In genomic region chr17:38330941-38331411, GRCh38 we compare ENCODE assay signal across 26 cellular contexts. TPM values are rescaled to one million over a fixed set of nuclear protein-coding genes. Genes with fewer than 3 reads are reported as not detected.
"Had no signal": no experiment of that assay in that cellular context is flagged by ENCODE, and none has a peak within 500 bp of the region (broad histone marks: within the 10 kb centered on the region; RNA-seq: fewer than 3 reads in every experiment).

No MANE protein-coding gene starts in this region.

- H3K36me3 Mint-ChIP-seq: mesothelial cell of epicardium, naive B cell had no signal

- H3K4me3 Mint-ChIP-seq: activated CD4-positive, alpha-beta T cell treated with anti-CD3 and anti-CD28 coated beads for 36 hours; activated T-helper 1 cell treated with anti-CD3 and anti-CD28 coated beads, Interleukin-12 subunit alpha, Interleukin-12 subunit beta, Interleukin-2, Interleukin-4 antibody, amounts not matched to agents 30 ng/mL and 10 ng/mL and 1 ng/mL, durations not matched to agents 14 hours and 24 hours and 36 hours; mesothelial cell of epicardium; naive B cell; nephron progenitor cell had no signal

- H3K36me3 ChIP-seq: esophagus muscularis mucosa, heart right ventricle, pancreas, uterus had no signal

- H3K27me3 ChIP-seq: pancreas, uterus had no signal

- H3K4me2 ChIP-seq: smooth muscle cell had no signal

- H3K9me3 Mint-ChIP-seq: activated T-helper 1 cell treated with anti-CD3 and anti-CD28 coated beads, Interleukin-12 subunit alpha, Interleukin-12 subunit beta, Interleukin-2, Interleukin-4 antibody, amounts not matched to agents 30 ng/mL and 10 ng/mL and 1 ng/mL, durations not matched to agents 14 hours and 24 hours and 36 hours; mesothelial cell of epicardium; naive B cell; nephron progenitor cell had no signal

- FAIRE-seq: astrocyte, pancreas had no signal

- H3K4me1 Mint-ChIP-seq: mesothelial cell of epicardium had no signal

- H3K9me3 ChIP-seq: esophagus muscularis mucosa, heart right ventricle, pancreas, psoas muscle, tibial nerve, uterus had no signal

- DNase-seq: activated CD4-positive, alpha-beta T cell treated with anti-CD3 and anti-CD28 coated beads for 36 hours; activated CD4-positive, alpha-beta T cell treated with anti-CD3 and anti-CD28 coated beads, Interleukin-2, amount 50 U/mL, for 48 hours; activated CD4-positive, CD25-positive, alpha-beta regulatory T cell; activated CD8-positive, alpha-beta memory T cell treated with anti-CD3 and anti-CD28 coated beads for 24 hours; activated gamma-delta T cell treated with Interleukin-2 at 50 U/mL for 16 hours; activated naive CD4-positive, alpha-beta T cell treated with anti-CD3 and anti-CD28 coated beads, Interleukin-2, amount 50 U/mL, for 16 hours; amniotic stem cell; caudate nucleus; cortex of kidney; foreskin keratinocyte; heart right ventricle; left ventricle myocardium superior; naive B cell; nephron progenitor cell; psoas muscle; stimulated activated naive CD4-positive, alpha-beta T cell; T-helper 1 cell; uterus had no signal

- H3K27ac ChIP-seq: esophagus muscularis mucosa, foreskin keratinocyte, heart right ventricle, pancreas, psoas muscle, tibial nerve, uterus had no signal

- ATAC-seq: activated CD4-positive, alpha-beta T cell treated with anti-CD3 and anti-CD28 coated beads for 36 hours; foreskin keratinocyte; heart right ventricle; left ventricle myocardium superior; pancreas; psoas muscle had no signal

- H3K4me1 ChIP-seq: foreskin keratinocyte, pancreas, psoas muscle, uterus had no signal

- H3K4me3 ChIP-seq: esophagus muscularis mucosa, heart right ventricle, pancreas, psoas muscle, smooth muscle cell, tibial nerve, uterus had no signal

- H3K27ac Mint-ChIP-seq: activated CD4-positive, alpha-beta T cell treated with anti-CD3 and anti-CD28 coated beads for 36 hours; activated T-helper 1 cell treated with anti-CD3 and anti-CD28 coated beads, Interleukin-12 subunit alpha, Interleukin-12 subunit beta, Interleukin-2, Interleukin-4 antibody, amounts not matched to agents 30 ng/mL and 10 ng/mL and 1 ng/mL, durations not matched to agents 14 hours and 24 hours and 36 hours; mesothelial cell of epicardium had no signal

RNA-seq across cellular contexts. Expression of gene GPR179, which starts 12.8 kb away (rescaled TPM):
- total RNA-seq: chondrocyte, foreskin keratinocyte, left ventricle myocardium superior, smooth muscle cell had no signal
- polyA plus RNA-seq: foreskin keratinocyte, smooth muscle cell had no signal
